In genomic region chr5:89572696-89573095, GRCh38 we compare ENCODE assay signal across 22 cellular contexts.
A peak's percentile ranks its signal among the peaks of the same experiment; 100 is the strongest.
DNase-seq lines count a peak whose midpoint lies in the region; ATAC-seq and TF ChIP-seq lines count a peak whose summit lies in the region.
"Had no signal": no experiment of that assay in that cellular context is flagged by ENCODE, and none has a peak within 500 bp of the region (broad histone marks: within the 10 kb centered on the region; RNA-seq: fewer than 3 reads in every experiment).

No MANE protein-coding gene starts in this region.

- H4K20me1 ChIP-seq in MM.1S (ENCODE audit: insufficient read depth, low read length), result no peaks in the 10 kb centered on the region

- intact Hi-C loops in sciatic nerve (cut with DNase I), result no loop called here

- POLR2A ChIA-PET in AG04450 (lab: Yijun Ruan, JAX) (interaction anchor here (1.3 kb wide), 1 partner anchor 12 kb away, joined by 3 read pairs; no protein-coding TSS in a partner anchor), HEK293 (lab: Yijun Ruan, JAX) (no interaction called here)

- CTCF ChIA-PET in AG04450 (lab: Charles Lee), result interaction anchor here (0.6 to 0.7 kb wide), 2 partner anchors 23 to 547 kb away, joined by 3 read pairs; no protein-coding TSS in a partner anchor
- CTCF ChIA-PET in HEK293 (lab: Yijun Ruan, JAX), result no interaction called here

- H3K27me3 ChIP-seq in AG04450 (ENCODE audit: control insufficient read depth, insufficient read depth, low read length) (no peaks in the 10 kb centered on the region), MM.1S (replicated peaks; ENCODE audit: insufficient read depth, low read length) (no peaks in the 10 kb centered on the region)
- H3K27me3 ChIP-seq: dorsolateral prefrontal cortex, esophagus muscularis mucosa, sigmoid colon, uterus had no signal

- no peak overlapping the region for H3K4me3 ChIP-seq in AG04450 (ENCODE audit: low read depth, low read length)
- H3K4me3 ChIP-seq in HEK293 (ENCODE audit: low read depth, low read length), result no peak overlapping the region
- H3K4me3 ChIP-seq in astrocyte of the spinal cord (ENCODE audit: low read depth, low read length), result no peak overlapping the region
- no peak overlapping the region for H3K4me3 ChIP-seq in MM.1S (ENCODE audit: low read length)
- H3K4me3 ChIP-seq: A549, dorsolateral prefrontal cortex, esophagus muscularis mucosa, sigmoid colon, uterus had no signal

- ATAC-seq in sciatic nerve, result no peak
- ATAC-seq: A549, left lobe of liver, PC-3 had no signal

- H3F3A ChIP-seq in MM.1S (ENCODE audit: insufficient read depth, low read length), result no peaks in the 10 kb centered on the region

- H3K36me3 ChIP-seq in HEK293 (ENCODE audit: control insufficient read depth in 2 of 2, insufficient read depth in 1 of 2, low read length in 2 of 2) (no peaks in the 10 kb centered on the region), MM.1S (replicated peaks; ENCODE audit: insufficient read depth, low read length) (no peaks in the 10 kb centered on the region)
- H3K36me3 ChIP-seq: esophagus muscularis mucosa, sigmoid colon, uterus had no signal

- in situ Hi-C loops in astrocyte of the spinal cord (cut with HindIII; ENCODE audit: low sequenced_read_pairs), result no loop called here

- H3K27ac ChIP-seq in AG04450 (ENCODE audit: low read depth, low read length) (peak overlapping the region; percentile 22), HEK293 (ENCODE audit: extremely low read depth, low read depth, low read length) (no peak overlapping the region), MM.1S (ENCODE audit: low read length) (no peak overlapping the region)
- H3K27ac ChIP-seq: A549, dorsolateral prefrontal cortex, esophagus muscularis mucosa, sigmoid colon, uterus had no signal

- H3K9me3 ChIP-seq in AG04450 (ENCODE audit: control insufficient read depth, insufficient read depth, low read length) (no peaks in the 10 kb centered on the region), HEK293 (ENCODE audit: control insufficient read depth, insufficient read depth, low read depth, low read length) (no peaks in the 10 kb centered on the region), MM.1S (replicated peaks; ENCODE audit: insufficient read depth, low read length) (no peaks in the 10 kb centered on the region)
- H3K9me3 ChIP-seq: A549, esophagus muscularis mucosa, sigmoid colon, uterus had no signal

- H3K9me2 ChIP-seq in MM.1S (replicated peaks; ENCODE audit: insufficient read depth, low read length), result no peaks in the 10 kb centered on the region

- H3K4me1 ChIP-seq in HEK293 (ENCODE audit: control insufficient read depth, insufficient read depth, low read length), result no peaks in the 10 kb centered on the region
- no peaks in the 10 kb centered on the region for H3K4me1 ChIP-seq in MM.1S (ENCODE audit: low read length)
- H3K4me1 ChIP-seq: A549, sigmoid colon, uterus had no signal

- H2AFZ ChIP-seq in MM.1S (ENCODE audit: low read length), result no peak overlapping the region

- H3K9ac ChIP-seq in MM.1S (ENCODE audit: low read length), result no peak overlapping the region

- H3K4me2 ChIP-seq in MM.1S (ENCODE audit: low read depth, low read length), result no peak overlapping the region
- H3K4me2 ChIP-seq: A549 had no signal

- H3K79me2 ChIP-seq in MM.1S (ENCODE audit: low read length), result no peaks in the 10 kb centered on the region

- TF ChIP-seq CTCF in AG04450 (IDR thresholded peaks at IDR 0.05; ENCODE audit: low read depth, low read length) (no peak), HEK293 (tag by site-specific recombination; IDR thresholded peaks at IDR 0.05) (no peak), astrocyte of the spinal cord (IDR thresholded peaks at IDR 0.05; ENCODE audit: low read depth, low read length) (no peak), MM.1S (IDR thresholded peaks at IDR 0.05; ENCODE audit: low read length) (no peak)

- DNase-seq in AG04450 (ENCODE audit: low read depth, low spot score) (peak; percentile 77), astrocyte of the spinal cord (ENCODE audit: low read depth, low spot score) (peak; percentile 30), foreskin melanocyte (peak; percentile 18), MM.1S (no peak), sciatic nerve (ENCODE audit: low spot score) (no peak), ecto neural progenitor cell (ENCODE audit: low spot score) (no peak)
- DNase-seq in activated naive CD4-positive, alpha-beta T cell treated with Interleukin-2 at 50 U/mL for 16 hours, result no peak
- DNase-seq: activated CD4-positive, alpha-beta T cell treated with anti-CD3 and anti-CD28 coated beads for 1 hour; activated gamma-delta T cell; COR-L47; dorsolateral prefrontal cortex; NCI-H2081 treated with DMSO at 0.1 percent for 48 hours; NCI-H748 treated with DMSO at 0.1 percent for 48 hours; nucleus accumbens; PC-3; sigmoid colon; T-helper 9 cell; uterus had no signal

TF ChIP-seq in HEK293, 187 proteins besides CTCF, POLR2A, EP300 and RAD21:
- peak; percentile 80 for TF ChIP-seq GLIS1 (tag by site-specific recombination; IDR thresholded peaks at IDR 0.05)
- no peak for TF ChIP-seq ZNF792 (tag by site-specific recombination; IDR thresholded peaks at IDR 0.05)

Comparison
In these comparisons a context has a peak if more than half of its experiments do, and no peak if none do; other contexts are left out.
1. DNase-seq: peak in AG04450 (single experiment), astrocyte of the spinal cord (single experiment) and foreskin melanocyte (single experiment); none in MM.1S (single experiment), sciatic nerve (single experiment), ecto neural progenitor cell (single experiment) and activated naive CD4-positive, alpha-beta T cell treated with Interleukin-2 at 50 U/mL for 16 hours (single experiment).